Comparison of ENCODE assay signal across 14 cellular contexts in genomic region chr1:53311909-53312305, GRCh38. TPM values are rescaled to one million over a fixed set of nuclear protein-coding genes. Genes with fewer than 3 reads are reported as not detected.
DNase-seq lines count a peak whose midpoint lies in the region; ATAC-seq and TF ChIP-seq lines count a peak whose summit lies in the region.
"Had no signal": no experiment of that assay in that cellular context is flagged by ENCODE, and none has a peak within 500 bp of the region (broad histone marks: within the 10 kb centered on the region; RNA-seq: fewer than 3 reads in every experiment).

No MANE protein-coding gene starts in this region.

- no peak for DNase-seq in activated CD8-positive, alpha-beta T cell treated with anti-CD3 and anti-CD28 coated beads, Interleukin-2, amount 10 ng/mL, durations not matched to agents 7 days and 5 days
- no peak for DNase-seq in activated CD8-positive, alpha-beta T cell treated with anti-CD3 and anti-CD28 coated beads for 36 hours
- DNase-seq in NCI-H1694 (lab: John Stamatoyannopoulos, UW) (peak; percentile 69), mesenchymal stem cell (no peak), SW480 (ENCODE audit: low spot score) (no peak), NCI-H2227 (lab: John Stamatoyannopoulos, UW; ENCODE audit: unreplicated experiment) (no peak), adrenal gland (no peak)
- DNase-seq in activated naive CD8-positive, alpha-beta T cell treated with anti-CD3 and anti-CD28 coated beads, Interleukin-2, amount 50 U/mL, for 24 hours, result no peak
- DNase-seq: Caco-2, NCI-H1417, NCI-H226 had no signal

- no peaks in the 10 kb centered on the region for H3K9me3 Mint-ChIP-seq in activated CD8-positive, alpha-beta T cell treated with anti-CD3 and anti-CD28 coated beads, Interleukin-2, amount 10 ng/mL, durations not matched to agents 7 days and 5 days (ENCODE audit: insufficient read depth)
- H3K9me3 Mint-ChIP-seq in activated CD8-positive, alpha-beta T cell treated with anti-CD3 and anti-CD28 coated beads for 36 hours, result no peaks in the 10 kb centered on the region
- H3K9me3 Mint-ChIP-seq in activated naive CD8-positive, alpha-beta T cell treated with anti-CD3 and anti-CD28 coated beads, Interleukin-2, amount 50 U/mL, for 24 hours, result no peaks in the 10 kb centered on the region
- H3K9me3 Mint-ChIP-seq: IgD-negative memory B cell had no signal

- H3K36me3 ChIP-seq in mesenchymal stem cell (ENCODE audit: control insufficient read depth in 1 of 2, insufficient read depth in 2 of 2, low read depth in 1 of 2, low read length in 2 of 2) (peaks cover 0 to 19% of the 10 kb centered on the region in 2 experiments), adrenal gland (replicated peaks in 1 of 2) (no peaks in the 10 kb centered on the region)

- intact Hi-C loops in activated CD8-positive, alpha-beta T cell treated with anti-CD3 and anti-CD28 coated beads for 36 hours (cut with micrococcal nuclease), result no loop called here
- intact Hi-C loops in adrenal gland (cut with DNase I), result no loop called here

- no peak overlapping the region for H3K23ac ChIP-seq in mesenchymal stem cell (ENCODE audit: low read length in 2 of 2)

- H3K27ac Mint-ChIP-seq in activated CD8-positive, alpha-beta T cell treated with anti-CD3 and anti-CD28 coated beads, Interleukin-2, amount 10 ng/mL, durations not matched to agents 7 days and 5 days, result peak overlapping the region; percentile 61
- no peak overlapping the region for H3K27ac Mint-ChIP-seq in activated CD8-positive, alpha-beta T cell treated with anti-CD3 and anti-CD28 coated beads for 36 hours
- peak overlapping the region; percentile 60 for H3K27ac Mint-ChIP-seq in activated naive CD8-positive, alpha-beta T cell treated with anti-CD3 and anti-CD28 coated beads, Interleukin-2, amount 50 U/mL, for 24 hours
- H3K27ac Mint-ChIP-seq: IgD-negative memory B cell had no signal

- H3K9me3 ChIP-seq in mesenchymal stem cell (ENCODE audit: control insufficient read depth, low read length), result no peaks in the 10 kb centered on the region
- H3K9me3 ChIP-seq in adrenal gland (replicated peaks in 1 of 3), result no peaks in the 10 kb centered on the region
- H3K9me3 ChIP-seq: A549, Caco-2 had no signal

- CTCF ChIA-PET in activated CD8-positive, alpha-beta T cell treated with anti-CD3 and anti-CD28 coated beads, Interleukin-2, amount 10 ng/mL, durations not matched to agents 7 days and 5 days (lab: Charles Lee), result no interaction called here
- CTCF ChIA-PET in activated CD8-positive, alpha-beta T cell treated with anti-CD3 and anti-CD28 coated beads for 36 hours (lab: Charles Lee), result interaction anchor here (1.8 kb wide), 1 partner anchor 33 kb away, joined by 4 read pairs; no protein-coding TSS in a partner anchor

- no peak overlapping the region for H4K8ac ChIP-seq in mesenchymal stem cell (ENCODE audit: low read length)

- no peak overlapping the region for H2AK5ac ChIP-seq in mesenchymal stem cell (ENCODE audit: low read length, severe bottlenecking)

- H3K4me1 ChIP-seq in mesenchymal stem cell (ENCODE audit: control insufficient read depth, insufficient read depth, low read depth, low read length) (peaks cover 20% of the 10 kb centered on the region), adrenal gland (replicated peaks in 1 of 2) (no peaks in the 10 kb centered on the region)
- H3K4me1 ChIP-seq: A549, Caco-2 had no signal

- H2BK15ac ChIP-seq in mesenchymal stem cell (ENCODE audit: low read depth, poor library complexity, severe bottlenecking), result peak overlapping the region; percentile 37

- no peaks in the 10 kb centered on the region for H3K27me3 Mint-ChIP-seq in activated CD8-positive, alpha-beta T cell treated with anti-CD3 and anti-CD28 coated beads, Interleukin-2, amount 10 ng/mL, durations not matched to agents 7 days and 5 days (ENCODE audit: low read depth)
- H3K27me3 Mint-ChIP-seq in activated CD8-positive, alpha-beta T cell treated with anti-CD3 and anti-CD28 coated beads for 36 hours, result no peaks in the 10 kb centered on the region
- no peaks in the 10 kb centered on the region for H3K27me3 Mint-ChIP-seq in activated naive CD8-positive, alpha-beta T cell treated with anti-CD3 and anti-CD28 coated beads, Interleukin-2, amount 50 U/mL, for 24 hours
- H3K27me3 Mint-ChIP-seq: IgD-negative memory B cell had no signal

- POLR2A ChIA-PET in activated CD8-positive, alpha-beta T cell treated with anti-CD3 and anti-CD28 coated beads, Interleukin-2, amount 10 ng/mL, durations not matched to agents 7 days and 5 days (lab: Charles Lee), result interaction anchor here (0.6 kb wide), 1 partner anchor 117 kb away, joined by 3 read pairs; no protein-coding TSS in a partner anchor
- POLR2A ChIA-PET in activated CD8-positive, alpha-beta T cell treated with anti-CD3 and anti-CD28 coated beads for 36 hours (lab: Charles Lee), result interaction anchor here (1.4 to 2.0 kb wide), 2 partner anchors 12 to 14 kb away, joined by 4 to 8 read pairs; no protein-coding TSS in a partner anchor

- no peak overlapping the region for H3K4me3 ChIP-seq in mesenchymal stem cell (ENCODE audit: insufficient read depth in 1 of 2, low read depth in 1 of 2, low read length in 2 of 2)
- no peak overlapping the region for H3K4me3 ChIP-seq in adrenal gland
- H3K4me3 ChIP-seq: A549 had no signal

- ATAC-seq in activated CD8-positive, alpha-beta T cell treated with anti-CD3 and anti-CD28 coated beads, Interleukin-2, amount 10 ng/mL, durations not matched to agents 7 days and 5 days, result no peak
- no peak for ATAC-seq in activated CD8-positive, alpha-beta T cell treated with anti-CD3 and anti-CD28 coated beads for 36 hours
- no peak for ATAC-seq in activated naive CD8-positive, alpha-beta T cell treated with anti-CD3 and anti-CD28 coated beads, Interleukin-2, amount 50 U/mL, for 24 hours
- ATAC-seq: A549, HCT116 had no signal

- no peak for TF ChIP-seq POLR2A in adrenal gland (IDR thresholded peaks at IDR 0.05)

- no peak overlapping the region for H3K4me2 ChIP-seq in mesenchymal stem cell (ENCODE audit: low read length, poor library complexity, severe bottlenecking)
- H3K4me2 ChIP-seq: A549 had no signal

- peaks cover 32% of the 10 kb centered on the region for H3K36me3 Mint-ChIP-seq in activated CD8-positive, alpha-beta T cell treated with anti-CD3 and anti-CD28 coated beads, Interleukin-2, amount 10 ng/mL, durations not matched to agents 7 days and 5 days (ENCODE audit: low read depth)
- H3K36me3 Mint-ChIP-seq in activated CD8-positive, alpha-beta T cell treated with anti-CD3 and anti-CD28 coated beads for 36 hours (ENCODE audit: low read depth), result peaks cover 18% of the 10 kb centered on the region
- H3K36me3 Mint-ChIP-seq in activated naive CD8-positive, alpha-beta T cell treated with anti-CD3 and anti-CD28 coated beads, Interleukin-2, amount 50 U/mL, for 24 hours (ENCODE audit: low read depth), result peaks cover 12% of the 10 kb centered on the region
- H3K36me3 Mint-ChIP-seq: IgD-negative memory B cell had no signal

- H2AFZ ChIP-seq in mesenchymal stem cell (ENCODE audit: low read depth, low read length), result no peak overlapping the region

- peak overlapping the region in 1 of 2 experiments; percentile 29 for H3K14ac ChIP-seq in mesenchymal stem cell (ENCODE audit: low read length in 2 of 2)

- peak overlapping the region; percentile 64 for H4K91ac ChIP-seq in mesenchymal stem cell (ENCODE audit: low read length)

- H3K4me3 Mint-ChIP-seq in activated CD8-positive, alpha-beta T cell treated with anti-CD3 and anti-CD28 coated beads, Interleukin-2, amount 10 ng/mL, durations not matched to agents 7 days and 5 days, result no peak overlapping the region
- no peak overlapping the region for H3K4me3 Mint-ChIP-seq in activated CD8-positive, alpha-beta T cell treated with anti-CD3 and anti-CD28 coated beads for 36 hours
- H3K4me3 Mint-ChIP-seq in activated naive CD8-positive, alpha-beta T cell treated with anti-CD3 and anti-CD28 coated beads, Interleukin-2, amount 50 U/mL, for 24 hours, result no peak overlapping the region

- H3K27ac ChIP-seq in mesenchymal stem cell (ENCODE audit: low read length, poor library complexity, severe bottlenecking) (no peak overlapping the region), adrenal gland (no peak overlapping the region)
- H3K27ac ChIP-seq: A549 had no signal

- no peak overlapping the region for H3K4ac ChIP-seq in mesenchymal stem cell (ENCODE audit: low read depth in 1 of 2, low read length in 2 of 2)

- no peak overlapping the region for H3K9ac ChIP-seq in mesenchymal stem cell (ENCODE audit: low read length)

- no peak for TF ChIP-seq CTCF in activated CD8-positive, alpha-beta T cell treated with anti-CD3 and anti-CD28 coated beads for 36 hours (IDR thresholded peaks at IDR 0.05)
- no peak for TF ChIP-seq CTCF in adrenal gland (IDR thresholded peaks at IDR 0.05)

- no peak overlapping the region for H3K18ac ChIP-seq in mesenchymal stem cell (ENCODE audit: low read depth in 1 of 2, low read length in 2 of 2)

- H3K79me1 ChIP-seq in mesenchymal stem cell (replicated peaks; ENCODE audit: low read length, poor library complexity, severe bottlenecking), result peaks cover 24% of the 10 kb centered on the region

- no peak overlapping the region for H2BK120ac ChIP-seq in mesenchymal stem cell (ENCODE audit: low read depth, low read length)

- H2BK12ac ChIP-seq in mesenchymal stem cell (ENCODE audit: low read length in 2 of 2), result no peak overlapping the region

- no peak overlapping the region for H2BK5ac ChIP-seq in mesenchymal stem cell (ENCODE audit: low read depth, low read length, poor library complexity, severe bottlenecking)

- H3K27me3 ChIP-seq in mesenchymal stem cell (ENCODE audit: control insufficient read depth in 1 of 2, insufficient read depth in 1 of 2, low read length in 2 of 2) (no peaks in the 10 kb centered on the region), adrenal gland (no peaks in the 10 kb centered on the region)

- peaks cover 34% of the 10 kb centered on the region for H3K4me1 Mint-ChIP-seq in activated CD8-positive, alpha-beta T cell treated with anti-CD3 and anti-CD28 coated beads, Interleukin-2, amount 10 ng/mL, durations not matched to agents 7 days and 5 days (ENCODE audit: low read depth)
- H3K4me1 Mint-ChIP-seq in activated CD8-positive, alpha-beta T cell treated with anti-CD3 and anti-CD28 coated beads for 36 hours (ENCODE audit: low read depth), result peaks cover 12% of the 10 kb centered on the region
- peaks cover 7% of the 10 kb centered on the region for H3K4me1 Mint-ChIP-seq in activated naive CD8-positive, alpha-beta T cell treated with anti-CD3 and anti-CD28 coated beads, Interleukin-2, amount 50 U/mL, for 24 hours

- 96% methylated on average over 7 of the region's 7 CpGs for WGBS in mesenchymal stem cell
- WGBS in adrenal gland, 4 donors, result 82 to 87% (median 86%) methylated on average over 6 to 7 of the region's 7 CpGs

RNA-seq across cellular contexts. Expression of gene LRP8, which starts 16.0 kb away (rescaled TPM):
- total RNA-seq in activated CD8-positive, alpha-beta T cell treated with anti-CD3 and anti-CD28 coated beads, Interleukin-2, amount 10 ng/mL, durations not matched to agents 7 days and 5 days, result 10 to 100 TPM; 62.7 to 71.8 TPM
- total RNA-seq in activated CD8-positive, alpha-beta T cell treated with anti-CD3 and anti-CD28 coated beads for 36 hours, result 10 to 100 TPM; 39.9 to 41.6 TPM
- polyA plus RNA-seq in mesenchymal stem cell (2013, experiment 1 of 2), result 19.5 TPM
- polyA plus RNA-seq in mesenchymal stem cell (2013, experiment 2 of 2), result 17.4 TPM
- total RNA-seq in adrenal gland, result 1 to 10 TPM in 7 of 8 donors, under 1 TPM in 1; 0.66 to 7.0 (median 2.7) TPM
- 1 to 10 TPM in 1 of 3 donors, under 1 TPM in 2; 0.64 to 7.6 (median 0.72) TPM for polyA plus RNA-seq in adrenal gland

Comparison
In these comparisons a context has a peak if more than half of its experiments do, and no peak if none do; other contexts are left out.
1. RNA of gene LRP8, which starts 16.0 kb away (total RNA-seq): 62.7 to 71.8 TPM in activated CD8-positive, alpha-beta T cell treated with anti-CD3 and anti-CD28 coated beads, Interleukin-2, amount 10 ng/mL, durations not matched to agents 7 days and 5 days and 39.9 to 41.6 TPM in activated CD8-positive, alpha-beta T cell treated with anti-CD3 and anti-CD28 coated beads for 36 hours; 0.66 to 7.0 TPM in adrenal gland; every median in the first group is over 4 times any median in the second.